In the genomic region with DNA sequence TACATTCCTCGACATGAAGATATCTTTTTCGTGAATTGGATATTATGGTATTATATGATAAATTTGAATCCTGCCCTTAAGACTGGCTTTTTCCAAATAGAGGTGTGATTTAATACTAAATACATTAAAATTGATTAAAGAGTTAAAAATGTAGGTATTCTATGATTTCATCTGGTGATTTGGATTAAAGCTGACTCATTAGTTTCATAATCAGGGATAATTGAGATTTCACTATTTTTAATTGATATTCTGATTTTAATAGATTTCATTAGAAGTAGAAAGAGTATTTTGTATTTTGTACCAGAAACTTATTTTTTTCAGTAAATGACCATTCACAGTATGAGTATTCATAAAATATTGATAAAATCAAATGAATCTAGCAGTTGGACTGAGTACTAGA, we compare ENCODE assay signal across 36 cellular contexts.
"Had no signal": no experiment of that assay in that cellular context is flagged by ENCODE, and none has a peak within 500 bp of the region (broad histone marks: within the 10 kb centered on the region; RNA-seq: fewer than 3 reads in every experiment).

No MANE protein-coding gene starts in this region.

- H3K27ac ChIP-seq: adrenal gland, body of pancreas, brain microvascular endothelial cell, breast epithelium, VCaP had no signal

- H3K4me3 ChIP-seq: adrenal gland, body of pancreas, breast epithelium had no signal

- FAIRE-seq: astrocyte, TTC549 had no signal

- H3K27ac Mint-ChIP-seq: activated B cell treated with CpG ODN at 0.5 μM for 24 hours; activated CD4-positive, alpha-beta memory T cell treated with anti-CD3 and anti-CD28 coated beads for 36 hours; activated CD4-positive, alpha-beta T cell treated with anti-CD3 and anti-CD28 coated beads, Interleukin-2, amount 10 ng/mL, durations not matched to agents 24 days and 14 days; activated CD8-positive, alpha-beta T cell treated with anti-CD3 and anti-CD28 coated beads for 36 hours; activated naive CD4-positive, alpha-beta T cell treated with anti-CD3 and anti-CD28 coated beads for 36 hours; activated naive CD4-positive, alpha-beta T cell treated with anti-CD3 and anti-CD28 coated beads, Interleukin-2, amount 50 U/mL, for 72 hours; activated naive CD8-positive, alpha-beta T cell treated with anti-CD3 and anti-CD28 coated beads for 36 hours; activated T-cell treated with anti-CD3 and anti-CD28 coated beads, Interleukin-2, amount 50 U/mL, for 72 hours; activated T-helper 1 cell treated with anti-CD3 and anti-CD28 coated beads, Interleukin-12 subunit alpha, Interleukin-12 subunit beta, Interleukin-2, Interleukin-4 antibody, amounts not matched to agents 30 ng/mL and 10 ng/mL and 1 ng/mL, durations not matched to agents 14 hours and 24 hours and 36 hours; activated T-helper 17 cell treated with anti-CD3 and anti-CD28 coated beads, Interleukin-2, amount 50 U/mL, for 72 hours; T-helper 1 cell treated with Interleukin-12 subunit alpha and Interleukin-12 subunit beta and Interleukin-4 antibody, amounts not matched to agents 30 μg/mL and 1 μg/mL, for 36 hours; T-helper 2 cell treated with Interferon-gamma antibody and Interleukin-4, amounts not matched to agents 5 μg/mL and 100 μg/mL, for 36 hours had no signal

- H3K4me1 ChIP-seq: adrenal gland, body of pancreas, breast epithelium had no signal

- H3K9me3 ChIP-seq: adrenal gland, body of pancreas, breast epithelium had no signal

- DNase-seq: activated B cell treated with CpG ODN at 0.5 μM for 24 hours; activated CD4-positive, alpha-beta memory T cell treated with anti-CD3 and anti-CD28 coated beads for 36 hours; activated CD4-positive, alpha-beta T cell treated with anti-CD3 and anti-CD28 coated beads for 4 hours; activated CD4-positive, alpha-beta T cell treated with anti-CD3 and anti-CD28 coated beads, Interleukin-2, amount 10 ng/mL, durations not matched to agents 24 days and 14 days; activated CD4-positive, alpha-beta T cell treated with anti-CD3 and anti-CD28 coated beads, Interleukin-2, amount 50 U/mL, for 1 hour; activated CD4-positive, alpha-beta T cell treated with anti-CD3 and anti-CD28 coated beads, Interleukin-2, amount 50 U/mL, for 4 hours; activated CD4-positive, CD25-positive, alpha-beta regulatory T cell treated with anti-CD3 and anti-CD28 coated beads, Interleukin-2, amount 50 U/mL, for 72 hours; activated CD8-positive, alpha-beta memory T cell treated with anti-CD3 and anti-CD28 coated beads, Interleukin-2, amount 50 U/mL, for 4 hours; activated CD8-positive, alpha-beta T cell treated with anti-CD3 and anti-CD28 coated beads for 36 hours; activated effector memory CD4-positive, alpha-beta T cell treated with anti-CD3 and anti-CD28 coated beads, Interleukin-2, amount 50 U/mL, for 16 hours; activated gamma-delta T cell treated with Interleukin-2 at 50 U/mL for 16 hours; activated naive CD4-positive, alpha-beta T cell; activated naive CD4-positive, alpha-beta T cell treated with anti-CD3 and anti-CD28 coated beads for 36 hours; activated naive CD4-positive, alpha-beta T cell treated with anti-CD3 and anti-CD28 coated beads, Interleukin-2, amount 50 U/mL, for 16 hours; activated naive CD8-positive, alpha-beta T cell treated with anti-CD3 and anti-CD28 coated beads for 36 hours; activated T-cell treated with anti-CD3 and anti-CD28 coated beads for 4 hours; activated T-cell treated with anti-CD3 and anti-CD28 coated beads, Interleukin-2, amount 50 U/mL, for 1 hour; activated T-cell treated with anti-CD3 and anti-CD28 coated beads, Interleukin-2, amount 50 U/mL, for 4 hours; activated T-cell treated with anti-CD3 and anti-CD28 coated beads, Interleukin-2, amount 50 U/mL, for 72 hours; adrenal gland; amniotic stem cell; aorta; body of pancreas; brain microvascular endothelial cell; central memory CD4-positive, alpha-beta T cell; T-helper 2 cell; T-helper 9 cell had no signal

- H3K27me3 ChIP-seq: body of pancreas, brain microvascular endothelial cell, breast epithelium had no signal

- H3K27me3 Mint-ChIP-seq: activated B cell treated with CpG ODN at 0.5 μM for 24 hours had no signal

- H3K4me3 Mint-ChIP-seq: activated B cell treated with CpG ODN at 0.5 μM for 24 hours; activated CD4-positive, alpha-beta memory T cell treated with anti-CD3 and anti-CD28 coated beads for 36 hours; activated CD4-positive, alpha-beta T cell treated with anti-CD3 and anti-CD28 coated beads, Interleukin-2, amount 10 ng/mL, durations not matched to agents 24 days and 14 days; activated CD8-positive, alpha-beta T cell treated with anti-CD3 and anti-CD28 coated beads for 36 hours; activated naive CD4-positive, alpha-beta T cell treated with anti-CD3 and anti-CD28 coated beads for 36 hours; activated naive CD8-positive, alpha-beta T cell treated with anti-CD3 and anti-CD28 coated beads for 36 hours; activated T-cell treated with anti-CD3 and anti-CD28 coated beads, Interleukin-2, amount 50 U/mL, for 4 hours; activated T-cell treated with anti-CD3 and anti-CD28 coated beads, Interleukin-2, amount 50 U/mL, for 72 hours; activated T-helper 1 cell treated with anti-CD3 and anti-CD28 coated beads, Interleukin-12 subunit alpha, Interleukin-12 subunit beta, Interleukin-2, Interleukin-4 antibody, amounts not matched to agents 30 ng/mL and 10 ng/mL and 1 ng/mL, durations not matched to agents 14 hours and 24 hours and 36 hours; activated T-helper 17 cell treated with anti-CD3 and anti-CD28 coated beads, Interleukin-2, amount 50 U/mL, for 72 hours; T-helper 1 cell treated with Interleukin-12 subunit alpha and Interleukin-12 subunit beta and Interleukin-4 antibody, amounts not matched to agents 30 μg/mL and 1 μg/mL, for 36 hours; T-helper 2 cell treated with Interferon-gamma antibody and Interleukin-4, amounts not matched to agents 5 μg/mL and 100 μg/mL, for 36 hours had no signal

- H3K9me3 Mint-ChIP-seq: activated B cell treated with CpG ODN at 0.5 μM for 24 hours; activated CD4-positive, alpha-beta memory T cell treated with anti-CD3 and anti-CD28 coated beads for 36 hours; activated CD4-positive, alpha-beta T cell treated with anti-CD3 and anti-CD28 coated beads, Interleukin-2, amount 10 ng/mL, durations not matched to agents 24 days and 14 days; activated CD8-positive, alpha-beta T cell treated with anti-CD3 and anti-CD28 coated beads for 36 hours; activated naive CD4-positive, alpha-beta T cell treated with anti-CD3 and anti-CD28 coated beads for 36 hours; activated naive CD4-positive, alpha-beta T cell treated with anti-CD3 and anti-CD28 coated beads, Interleukin-2, amount 50 U/mL, for 72 hours; activated naive CD8-positive, alpha-beta T cell treated with anti-CD3 and anti-CD28 coated beads for 36 hours; activated T-cell treated with anti-CD3 and anti-CD28 coated beads, Interleukin-2, amount 50 U/mL, for 4 hours; activated T-cell treated with anti-CD3 and anti-CD28 coated beads, Interleukin-2, amount 50 U/mL, for 72 hours; activated T-helper 1 cell treated with anti-CD3 and anti-CD28 coated beads, Interleukin-12 subunit alpha, Interleukin-12 subunit beta, Interleukin-2, Interleukin-4 antibody, amounts not matched to agents 30 ng/mL and 10 ng/mL and 1 ng/mL, durations not matched to agents 14 hours and 24 hours and 36 hours; activated T-helper 17 cell treated with anti-CD3 and anti-CD28 coated beads, Interleukin-2, amount 50 U/mL, for 72 hours; T-helper 1 cell treated with Interleukin-12 subunit alpha and Interleukin-12 subunit beta and Interleukin-4 antibody, amounts not matched to agents 30 μg/mL and 1 μg/mL, for 36 hours; T-helper 2 cell treated with Interferon-gamma antibody and Interleukin-4, amounts not matched to agents 5 μg/mL and 100 μg/mL, for 36 hours had no signal

- H3K36me3 ChIP-seq: adrenal gland, brain microvascular endothelial cell, breast epithelium had no signal

- H3K36me3 Mint-ChIP-seq: activated CD4-positive, alpha-beta memory T cell treated with anti-CD3 and anti-CD28 coated beads for 36 hours; activated naive CD4-positive, alpha-beta T cell treated with anti-CD3 and anti-CD28 coated beads, Interleukin-2, amount 50 U/mL, for 72 hours; activated naive CD8-positive, alpha-beta T cell treated with anti-CD3 and anti-CD28 coated beads for 36 hours had no signal

- ATAC-seq: activated CD8-positive, alpha-beta T cell treated with anti-CD3 and anti-CD28 coated beads for 36 hours; activated naive CD4-positive, alpha-beta T cell treated with anti-CD3 and anti-CD28 coated beads, Interleukin-2, amount 50 U/mL, for 72 hours; activated T-cell treated with anti-CD3 and anti-CD28 coated beads, Interleukin-2, amount 50 U/mL, for 4 hours; activated T-cell treated with anti-CD3 and anti-CD28 coated beads, Interleukin-2, amount 50 U/mL, for 72 hours; activated T-helper 17 cell treated with anti-CD3 and anti-CD28 coated beads, Interleukin-2, amount 50 U/mL, for 72 hours; body of pancreas had no signal
